1 cellular context compared by ENCODE assay signal in genomic region chr7:112112822-112113255, GRCh38.
TF ChIP-seq lines count a peak whose summit lies in the region.

No MANE protein-coding gene starts in this region.

TF ChIP-seq in HEK293T, 16 proteins besides CTCF, POLR2A, EP300 and RAD21 (continued from another document):
- TF ChIP-seq TARDBP (IDR thresholded peaks at IDR 0.05), result no peak
- TF ChIP-seq SUZ12 (IDR thresholded peaks at IDR 0.05), result no peak
- no peak for TF ChIP-seq ARNT (IDR thresholded peaks at IDR 0.05)
- no peak for TF ChIP-seq ZNF384 (IDR thresholded peaks at IDR 0.05)
- no peak for TF ChIP-seq SP1 (IDR thresholded peaks at IDR 0.05)
- TF ChIP-seq LEF1 (IDR thresholded peaks at IDR 0.05; ENCODE audit: borderline replicate concordance), result no peak
- no peak for TF ChIP-seq ELF4 (IDR thresholded peaks at IDR 0.05)
- no peak for TF ChIP-seq BHLHE40 (IDR thresholded peaks at IDR 0.05; ENCODE audit: borderline replicate concordance)
- TF ChIP-seq NFRKB (IDR thresholded peaks at IDR 0.05), result no peak
- TF ChIP-seq CTBP1 (IDR thresholded peaks at IDR 0.05; ENCODE audit: borderline replicate concordance), result no peak
